In genomic region chr14:74362361-74362915, GRCh38 we compare ENCODE assay signal across 8 cellular contexts. TPM values are rescaled to one million over a fixed set of nuclear protein-coding genes. Genes with fewer than 3 reads are reported as not detected.
DNase-seq lines count a peak whose midpoint lies in the region; ATAC-seq and TF ChIP-seq lines count a peak whose summit lies in the region.

No MANE protein-coding gene starts in this region.

- H3K4me3 Mint-ChIP-seq in CD14-positive monocyte (no peak overlapping the region), endodermal cell (no peak overlapping the region), mesothelial cell of epicardium (no peak overlapping the region)

- intact Hi-C loops in CD14-positive monocyte (cut with micrococcal nuclease), result no loop called here

- WGBS in endodermal cell (ENCODE audit: insufficient coverage in 1 of 2, insufficient read length in 1 of 2), 2 experiments, result 43 to 44% methylated on average over 12 of the region's 12 CpGs

- H3K27me3 Mint-ChIP-seq in CD14-positive monocyte (ENCODE audit: low read depth in 3 of 3) (peaks cover under 1 to 9% (median 3%) of the 10 kb centered on the region in 3 donors), endodermal cell (ENCODE audit: insufficient read depth) (no peaks in the 10 kb centered on the region), mesothelial cell of epicardium (ENCODE audit: low read depth) (peaks cover 6% of the 10 kb centered on the region)

- H3K4me3 ChIP-seq in endodermal cell (ENCODE audit: low read length), result no peak overlapping the region

- H3K4me1 Mint-ChIP-seq in CD14-positive monocyte (peaks cover 3% of the 10 kb centered on the region), endodermal cell (peaks cover 48% of the 10 kb centered on the region), mesothelial cell of epicardium (no peaks in the 10 kb centered on the region)

- no peaks in the 10 kb centered on the region for H3K27me3 ChIP-seq in endodermal cell (ENCODE audit: control insufficient read depth, insufficient read depth, low read length, poor library complexity, severe bottlenecking)

- ATAC-seq in HG03039 (IDR thresholded peaks at IDR 0.05; ENCODE audit: unreplicated experiment), result no peak

- H3K9ac ChIP-seq in endodermal cell (ENCODE audit: extremely low read depth, low read length, poor library complexity, severe bottlenecking), result no peak overlapping the region

- H3K9me3 Mint-ChIP-seq in CD14-positive monocyte (no peaks in the 10 kb centered on the region), endodermal cell (no peaks in the 10 kb centered on the region), mesothelial cell of epicardium (no peaks in the 10 kb centered on the region)

- H3K36me3 Mint-ChIP-seq in CD14-positive monocyte, result no peaks in the 10 kb centered on the region
- peaks cover 47% of the 10 kb centered on the region for H3K36me3 Mint-ChIP-seq in endodermal cell (ENCODE audit: low read depth)
- H3K36me3 Mint-ChIP-seq in mesothelial cell of epicardium, result no peaks in the 10 kb centered on the region

- TF ChIP-seq CTCF in CD14-positive monocyte (IDR thresholded peaks at IDR 0.05) (peak; percentile 93), endodermal cell (conservative IDR thresholded peaks at IDR 0.05) (peak; percentile 96), mesothelial cell of epicardium (IDR thresholded peaks at IDR 0.05; ENCODE audit: unreplicated experiment) (peak; percentile 87)

- peaks cover 16% of the 10 kb centered on the region for H3K4me1 ChIP-seq in endodermal cell (ENCODE audit: control insufficient read depth, insufficient read depth, low read length)

- no peaks in the 10 kb centered on the region for H3K9me3 ChIP-seq in endodermal cell (ENCODE audit: control insufficient read depth, low read length)

- peaks cover 38% of the 10 kb centered on the region for H3K36me3 ChIP-seq in endodermal cell (ENCODE audit: control insufficient read depth, insufficient read depth, low read length)

- H3K27ac Mint-ChIP-seq in CD14-positive monocyte, result no peak overlapping the region
- peak overlapping the region; percentile 60 for H3K27ac Mint-ChIP-seq in endodermal cell
- no peak overlapping the region for H3K27ac Mint-ChIP-seq in mesothelial cell of epicardium

- H3K27ac ChIP-seq in endodermal cell (ENCODE audit: low read depth, low read length), result no peak overlapping the region

- DNase-seq in CD14-positive monocyte (ENCODE audit: low spot score) (peak; percentile 78), HK-2 (ENCODE audit: unreplicated experiment) (peak; percentile 71), NCI-H82 (lab: John Stamatoyannopoulos, UW) (peak; percentile 87), endodermal cell (peak; percentile 98), mesothelial cell of epicardium (ENCODE audit: low spot score in 2 of 2, unreplicated experiment in 2 of 2) (peak; percentile 56 to 80)
- peak; percentile 85 for DNase-seq in activated CD8-positive, alpha-beta memory T cell treated with anti-CD3 and anti-CD28 coated beads for 24 hours
- DNase-seq in stimulated activated CD8-positive, alpha-beta memory T cell treated with anti-CD3 and anti-CD28 coated beads, Interleukin-2, amount 100 ng/mL, for 48 hours (ENCODE audit: low read depth in 2 of 2), result peak; percentile 33 to 52

RNA-seq across cellular contexts. Expression of gene VRTN, which starts 14.2 kb away (rescaled TPM):
- polyA plus RNA-seq in CD14-positive monocyte, result not detected
- 100 to 1,000 TPM in 1 of 2 donors, 10 to 100 TPM in 1; 61.8 to 108 TPM for total RNA-seq in endodermal cell
- polyA plus RNA-seq in endodermal cell (2013, experiment 1 of 2), result 17.8 TPM
- polyA plus RNA-seq in endodermal cell (2013, experiment 2 of 2), result 16.6 TPM
- total RNA-seq in mesothelial cell of epicardium, result not detected in 3 replicates

RNA-seq across cellular contexts. Expression of gene ABCD4, which starts 59.7 kb away (rescaled TPM):
- polyA plus RNA-seq in CD14-positive monocyte, result 10 to 100 TPM; 13.9 to 14.2 TPM
- 100 to 1,000 TPM; 153 to 239 TPM for total RNA-seq in endodermal cell
- polyA plus RNA-seq in endodermal cell (2013, experiment 1 of 2), result 112 TPM
- polyA plus RNA-seq in endodermal cell (2013, experiment 2 of 2), result 100 TPM
- 112 to 117 TPM (median 113 TPM) in 3 replicates for total RNA-seq in mesothelial cell of epicardium

Comparison
In these comparisons a context has a peak if more than half of its experiments do, and no peak if none do; other contexts are left out.
1. DNase-seq: peak in every context shown above with its lines; median percentile 98 in endodermal cell; 87 in NCI-H82; 85 in activated CD8-positive, alpha-beta memory T cell treated with anti-CD3 and anti-CD28 coated beads for 24 hours; 78 in CD14-positive monocyte; 71 in HK-2; 68 in mesothelial cell of epicardium; 42 in stimulated activated CD8-positive, alpha-beta memory T cell treated with anti-CD3 and anti-CD28 coated beads, Interleukin-2, amount 100 ng/mL, for 48 hours.
2. RNA of gene VRTN, which starts 14.2 kb away (total RNA-seq): 61.8 to 108 TPM in endodermal cell; not detected in mesothelial cell of epicardium; every median in the first group is over 10 times any median in the second.
3. Peak in every context shown above with its lines, with median percentiles within 50 percentile points of each other: CTCF ChIP-seq.